10 cellular contexts compared by ENCODE assay signal in genomic region chr4:108830509-108831244, GRCh38.
DNase-seq lines count a peak whose midpoint lies in the region; ATAC-seq and TF ChIP-seq lines count a peak whose summit lies in the region.
"Had no signal": no experiment of that assay in that cellular context is flagged by ENCODE, and none has a peak within 500 bp of the region (broad histone marks: within the 10 kb centered on the region; RNA-seq: fewer than 3 reads in every experiment).

No MANE protein-coding gene starts in this region.

- intact Hi-C loops in lower leg skin (cut with DNase I; ENCODE audit: low total_unique reads): loop anchor here (10.0 kb wide), 1 partner anchor 574 kb away; no protein-coding TSS in a partner anchor
- intact Hi-C loops in sciatic nerve (cut with DNase I): loop anchor here (10.0 kb wide), 1 partner anchor 574 kb away; no protein-coding TSS in a partner anchor

- DNase-seq in Ammon's horn (ENCODE audit: low spot score) (peak; percentile 12), NCI-H1417 (lab: John Stamatoyannopoulos, UW) (peak; percentile 66 to 90 (median 87)), choroid plexus epithelial cell (ENCODE audit: low read depth) (peak; percentile 43), lower leg skin (ENCODE audit: low spot score in 2 of 2) (no peak), NAMALWA (ENCODE audit: low spot score) (no peak), sciatic nerve (ENCODE audit: low spot score) (no peak)
- DNase-seq: DND-41, endodermal cell had no signal

- ATAC-seq in GM19452 (IDR thresholded peaks at IDR 0.05; ENCODE audit: unreplicated experiment): peak; percentile 81
- no peak for ATAC-seq in HG02588 (IDR thresholded peaks at IDR 0.05; ENCODE audit: unreplicated experiment)
- no peak for ATAC-seq in sciatic nerve

- TF ChIP-seq POLR2A in lower leg skin (IDR thresholded peaks at IDR 0.05): no peak

- WGBS in lower leg skin, 2 donors: 36 to 40% methylated on average over 4 of the region's 4 CpGs

- no peak overlapping the region for H3K4me3 ChIP-seq in choroid plexus epithelial cell (ENCODE audit: low read depth, low read length)
- no peak overlapping the region for H3K4me3 ChIP-seq in lower leg skin (ENCODE audit: low read depth, poor library complexity, severe bottlenecking)

- TF ChIP-seq CTCF in choroid plexus epithelial cell (conservative IDR thresholded peaks at IDR 0.05; ENCODE audit: low read depth, low read length) (no peak), lower leg skin (IDR thresholded peaks at IDR 0.05) (no peak)

Comparison
In these comparisons a context has a peak if more than half of its experiments do, and no peak if none do; other contexts are left out.
1. DNase-seq: peak in Ammon's horn (single experiment), NCI-H1417 (3 of 3) and choroid plexus epithelial cell (single experiment); none in lower leg skin (0 of 2), NAMALWA (single experiment) and sciatic nerve (single experiment).